Comparison of ENCODE assay signal across 8 cellular contexts in genomic region chrX:48521353-48522243, GRCh38. TPM values are rescaled to one million over a fixed set of nuclear protein-coding genes. Genes with fewer than 3 reads are reported as not detected.
A peak's percentile ranks its signal among the peaks of the same experiment; 100 is the strongest.
DNase-seq lines count a peak whose midpoint lies in the region; ATAC-seq lines count a peak whose summit lies in the region.

EBP (plus strand) TSS chrX:48521808; CDS start chrX:48523772, 1,964 bp downstream.

- H3K27ac ChIP-seq in HUES48 (ENCODE audit: low read depth, low read length), result peak within 1 kb of the TSS; percentile 82

- no peaks in the 10 kb centered on the region for H3K27me3 ChIP-seq in HUES48 (ENCODE audit: control insufficient read depth, insufficient read depth, low read length)
- no peaks in the 10 kb centered on the region for H3K27me3 ChIP-seq in NT2/D1 (ENCODE audit: insufficient read depth, insufficient read length)
- H3K27me3 ChIP-seq in endocrine pancreas (ENCODE audit: control insufficient read depth, insufficient read depth, low read length), result no peaks in the 10 kb centered on the region

- no peaks in the 10 kb centered on the region for H3K4me1 ChIP-seq in HUES48 (ENCODE audit: control insufficient read depth, insufficient read depth, low read length)
- H3K4me1 ChIP-seq in NT2/D1 (ENCODE audit: insufficient read depth, insufficient read length), result peaks cover 4% of the 10 kb centered on the region
- H3K4me1 ChIP-seq in endocrine pancreas (ENCODE audit: control insufficient read depth, insufficient read depth, low read length), result no peaks in the 10 kb centered on the region

- peaks cover 31% of the 10 kb centered on the region for H3K9me3 ChIP-seq in HUES48 (ENCODE audit: control insufficient read depth, insufficient read depth, low read length)
- no peaks in the 10 kb centered on the region for H3K9me3 ChIP-seq in NT2/D1 (ENCODE audit: insufficient read depth, low read length)
- no peaks in the 10 kb centered on the region for H3K9me3 ChIP-seq in endocrine pancreas (ENCODE audit: control insufficient read depth, low read length)

- ATAC-seq in GM21390 (IDR thresholded peaks at IDR 0.05; ENCODE audit: unreplicated experiment), result peak; percentile 98

- H3K9ac ChIP-seq in HUES48 (ENCODE audit: low read depth, low read length), result peak within 1 kb of the TSS; percentile 57
- H3K9ac ChIP-seq in NT2/D1 (ENCODE audit: insufficient read length, low read depth), result peak within 1 kb of the TSS; percentile 95
- peak within 1 kb of the TSS; percentile 79 for H3K9ac ChIP-seq in endocrine pancreas (ENCODE audit: control insufficient read depth, insufficient read depth, low read length)

- DNase-seq in COR-L47 (lab: John Stamatoyannopoulos, UW) (peak; percentile 92), NT2/D1 (ENCODE audit: low read depth, low spot score) (peak; percentile 86), mesenteric fat pad (ENCODE audit: low spot score) (peak; percentile 93)
- peak; percentile 81 to 86 (median 82) for DNase-seq in activated CD8-positive, alpha-beta memory T cell treated with anti-CD3 and anti-CD28 coated beads for 48 hours (ENCODE audit: low read depth in 2 of 3, low spot score in 2 of 3)
- peak; percentile 82 for DNase-seq in stimulated activated CD8-positive, alpha-beta memory T cell treated with anti-CD3 and anti-CD28 coated beads, Interleukin-15, amount 100 ng/mL, for 1 hour (ENCODE audit: low read depth)

- H3K4me3 ChIP-seq in HUES48 (ENCODE audit: low read depth, low read length) (peak within 1 kb of the TSS; percentile 81), NT2/D1 (ENCODE audit: insufficient read length, low read depth) (peak within 1 kb of the TSS; percentile 89), endocrine pancreas (ENCODE audit: control insufficient read depth, insufficient read depth, low read length) (peak within 1 kb of the TSS; percentile 76)

- peaks cover 19% of the 10 kb centered on the region for H3K36me3 ChIP-seq in HUES48 (ENCODE audit: control insufficient read depth, insufficient read depth, low read length)
- peaks cover 26% of the 10 kb centered on the region for H3K36me3 ChIP-seq in NT2/D1 (ENCODE audit: insufficient read depth, insufficient read length, low read length)
- H3K36me3 ChIP-seq in endocrine pancreas (ENCODE audit: control insufficient read depth, insufficient read depth, low read length), result no peaks in the 10 kb centered on the region

RNA-seq across cellular contexts. Expression of gene EBP, which starts in this region (rescaled TPM):
- total RNA-seq in mesenteric fat pad, result 18.8 TPM

Comparison
In these comparisons a context has a peak if more than half of its experiments do, and no peak if none do; other contexts are left out.
1. Peak in every context shown above with its lines: DNase-seq, ATAC-seq, H3K4me3 ChIP-seq and H3K27ac ChIP-seq.